In the genomic region with DNA sequence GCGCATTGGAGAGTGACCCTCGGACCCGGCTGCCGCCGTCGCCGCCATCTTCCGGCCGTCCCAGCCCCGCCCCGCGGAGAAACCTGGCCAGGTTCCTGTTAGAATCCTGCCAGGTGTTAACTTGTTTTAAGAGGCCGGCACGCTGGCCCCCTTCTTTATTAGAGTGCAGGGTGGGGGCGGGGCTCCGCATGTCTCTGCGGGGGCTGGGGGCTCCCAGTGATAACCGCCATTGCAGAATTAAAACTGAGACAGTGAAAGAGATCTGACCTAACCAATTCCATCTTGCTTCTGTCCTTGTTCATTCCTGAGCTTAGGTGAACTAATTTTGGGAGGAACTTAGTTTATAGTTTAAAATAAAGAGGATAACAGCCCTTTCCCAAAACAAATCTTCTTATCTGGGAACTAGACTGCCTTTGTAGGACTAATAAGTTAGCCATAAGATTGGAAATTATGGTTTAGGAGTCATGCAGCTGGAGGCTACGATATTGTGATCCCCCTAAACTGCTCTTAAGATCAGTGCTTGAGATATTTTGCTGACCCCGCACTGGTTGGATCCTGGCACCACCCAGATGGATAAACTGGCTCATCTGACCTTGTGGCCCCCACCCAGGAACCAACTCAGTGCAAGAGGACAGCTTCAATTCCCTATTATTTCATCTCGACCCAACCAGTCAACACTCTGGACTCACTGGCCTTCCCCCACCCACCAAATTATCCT, we compare ENCODE assay signal across 8 cellular contexts. TPM values are rescaled to one million over a fixed set of nuclear protein-coding genes. Genes with fewer than 3 reads are reported as not detected.
DNase-seq lines count a peak whose midpoint lies in the region; ATAC-seq lines count a peak whose summit lies in the region.

No MANE protein-coding gene starts in this region.

- H3K9me3 Mint-ChIP-seq in activated CD4-positive, alpha-beta memory T cell treated with anti-CD3 and anti-CD28 coated beads, Interleukin-2, amount 10 ng/mL, durations not matched to agents 7 days and 5 days = no peaks in the 10 kb centered on the region
- H3K9me3 Mint-ChIP-seq in stimulated activated memory B cell treated with anti-CD40 and anti-IgM and Interleukin-4, amounts not matched to agents 10 μg/mL and 1 μg/mL and 100 μg/mL, for 72 hours = no peaks in the 10 kb centered on the region

- H3K4me1 Mint-ChIP-seq in activated CD4-positive, alpha-beta memory T cell treated with anti-CD3 and anti-CD28 coated beads, Interleukin-2, amount 10 ng/mL, durations not matched to agents 7 days and 5 days = peaks cover 44% of the 10 kb centered on the region
- H3K4me1 Mint-ChIP-seq in stimulated activated memory B cell treated with anti-CD40 and anti-IgM and Interleukin-4, amounts not matched to agents 10 μg/mL and 1 μg/mL and 100 μg/mL, for 72 hours = peaks cover 66% of the 10 kb centered on the region

- POLR2A ChIA-PET in activated CD4-positive, alpha-beta memory T cell treated with anti-CD3 and anti-CD28 coated beads, Interleukin-2, amount 10 ng/mL, durations not matched to agents 7 days and 5 days (lab: Charles Lee) = interaction anchor here (0.9 to 3.2 kb wide), 26 partner anchors 10 to 607 kb away, joined by 3 to 39 read pairs (median 6); partner anchors contain the start of genes ANKRD36C, CIAO1, CNNM3 and DUSP2

- H3K4me3 ChIP-seq in iPS-15b (ENCODE audit: low read depth, low read length) = peak overlapping the region; percentile 92

- CTCF ChIA-PET in activated CD4-positive, alpha-beta memory T cell treated with anti-CD3 and anti-CD28 coated beads, Interleukin-2, amount 10 ng/mL, durations not matched to agents 7 days and 5 days (lab: Charles Lee) = interaction anchor here (0.9 to 2.4 kb wide), 8 partner anchors 30 to 187 kb away, joined by 3 to 15 read pairs (median 4); no protein-coding TSS in a partner anchor

- no peaks in the 10 kb centered on the region for H3K27me3 Mint-ChIP-seq in activated CD4-positive, alpha-beta memory T cell treated with anti-CD3 and anti-CD28 coated beads, Interleukin-2, amount 10 ng/mL, durations not matched to agents 7 days and 5 days
- H3K27me3 Mint-ChIP-seq in stimulated activated memory B cell treated with anti-CD40 and anti-IgM and Interleukin-4, amounts not matched to agents 10 μg/mL and 1 μg/mL and 100 μg/mL, for 72 hours = no peaks in the 10 kb centered on the region

- no peaks in the 10 kb centered on the region for H3K27me3 ChIP-seq in iPS-15b (ENCODE audit: control insufficient read depth, insufficient read depth, low read length)

- H3K4me1 ChIP-seq in iPS-15b (ENCODE audit: control insufficient read depth, insufficient read depth, low read length) = peaks cover 14% of the 10 kb centered on the region

- peak overlapping the region; percentile 79 for H3K27ac Mint-ChIP-seq in activated CD4-positive, alpha-beta memory T cell treated with anti-CD3 and anti-CD28 coated beads, Interleukin-2, amount 10 ng/mL, durations not matched to agents 7 days and 5 days
- peak overlapping the region; percentile 80 for H3K27ac Mint-ChIP-seq in stimulated activated memory B cell treated with anti-CD40 and anti-IgM and Interleukin-4, amounts not matched to agents 10 μg/mL and 1 μg/mL and 100 μg/mL, for 72 hours

- H3K36me3 Mint-ChIP-seq in activated CD4-positive, alpha-beta memory T cell treated with anti-CD3 and anti-CD28 coated beads, Interleukin-2, amount 10 ng/mL, durations not matched to agents 7 days and 5 days (ENCODE audit: low read depth) = peaks cover 23% of the 10 kb centered on the region
- H3K36me3 Mint-ChIP-seq in stimulated activated memory B cell treated with anti-CD40 and anti-IgM and Interleukin-4, amounts not matched to agents 10 μg/mL and 1 μg/mL and 100 μg/mL, for 72 hours = peaks cover 16% of the 10 kb centered on the region

- H3K36me3 ChIP-seq in iPS-15b (ENCODE audit: control insufficient read depth, insufficient read depth, low read length) = peaks cover 4% of the 10 kb centered on the region

- peak overlapping the region; percentile 87 for H3K4me3 Mint-ChIP-seq in activated CD4-positive, alpha-beta memory T cell treated with anti-CD3 and anti-CD28 coated beads, Interleukin-2, amount 10 ng/mL, durations not matched to agents 7 days and 5 days
- H3K4me3 Mint-ChIP-seq in stimulated activated memory B cell treated with anti-CD40 and anti-IgM and Interleukin-4, amounts not matched to agents 10 μg/mL and 1 μg/mL and 100 μg/mL, for 72 hours = peak overlapping the region; percentile 83

- no peaks in the 10 kb centered on the region for H3K9me3 ChIP-seq in iPS-15b (ENCODE audit: control insufficient read depth, insufficient read depth, low read length)

- ATAC-seq in stimulated activated memory B cell treated with anti-CD40 and anti-IgM and Interleukin-4, amounts not matched to agents 10 μg/mL and 1 μg/mL and 100 μg/mL, for 72 hours = no peak

- H3K9ac ChIP-seq in iPS-15b (ENCODE audit: low read depth, low read length) = peak overlapping the region; percentile 76

- DNase-seq in DMS79 treated with DMSO at 0.1 percent for 48 hours (lab: John Stamatoyannopoulos, UW) (peak; percentile 86), DMS79 (lab: John Stamatoyannopoulos, UW) (no peak), 8988T (no peak), NCI-H510A treated with DMSO at 0.1 percent for 48 hours (lab: John Stamatoyannopoulos, UW) (no peak)
- no peak for DNase-seq in activated CD4-positive, alpha-beta memory T cell treated with anti-CD3 and anti-CD28 coated beads, Interleukin-2, amount 10 ng/mL, durations not matched to agents 7 days and 5 days
- DNase-seq in central memory CD4-positive, alpha-beta T cell = no peak

RNA-seq across cellular contexts. Expression of gene STARD7, which starts 0.5 kb away (rescaled TPM):
- 100 to 1,000 TPM; 108 to 113 TPM for total RNA-seq in activated CD4-positive, alpha-beta memory T cell treated with anti-CD3 and anti-CD28 coated beads, Interleukin-2, amount 10 ng/mL, durations not matched to agents 7 days and 5 days

RNA-seq across cellular contexts. Expression of gene TMEM127, which starts 56.6 kb away (rescaled TPM):
- total RNA-seq in activated CD4-positive, alpha-beta memory T cell treated with anti-CD3 and anti-CD28 coated beads, Interleukin-2, amount 10 ng/mL, durations not matched to agents 7 days and 5 days = 10 to 100 TPM; 42.4 to 44.0 TPM

RNA-seq across cellular contexts. Expression of gene CIAO1, which starts 56.9 kb away (rescaled TPM):
- total RNA-seq in activated CD4-positive, alpha-beta memory T cell treated with anti-CD3 and anti-CD28 coated beads, Interleukin-2, amount 10 ng/mL, durations not matched to agents 7 days and 5 days = 10 to 100 TPM; 64.4 to 67.4 TPM
